ENCODE assay signal across 18 cellular contexts in genomic region chr16:27208809-27209208, GRCh38. TPM values are rescaled to one million over a fixed set of nuclear protein-coding genes. Genes with fewer than 3 reads are reported as not detected.
DNase-seq lines count a peak whose midpoint lies in the region; ATAC-seq and TF ChIP-seq lines count a peak whose summit lies in the region.
"Had no signal": no experiment of that assay in that cellular context is flagged by ENCODE, and none has a peak within 500 bp of the region (broad histone marks: within the 10 kb centered on the region; RNA-seq: fewer than 3 reads in every experiment).

No MANE protein-coding gene starts in this region.

- TF ChIP-seq RAD21 in liver (IDR thresholded peaks at IDR 0.05), result peak; percentile 12 to 20

- ATAC-seq in GM18517 (IDR thresholded peaks at IDR 0.05; ENCODE audit: unreplicated experiment) (no peak), HG03342 (IDR thresholded peaks at IDR 0.05; ENCODE audit: unreplicated experiment) (no peak)
- ATAC-seq: K562 had no signal

- peak overlapping the region; percentile 37 for H3K27ac ChIP-seq in colonic mucosa
- peak overlapping the region; percentile 68 to 84 for H3K27ac ChIP-seq in liver (ENCODE audit: low read depth in 1 of 2, low read length in 2 of 2)
- no peak overlapping the region for H3K27ac ChIP-seq in effector memory CD4-positive, alpha-beta T cell (ENCODE audit: insufficient read depth, low read length, poor library complexity, severe bottlenecking)

- H3K9ac ChIP-seq in colonic mucosa (ENCODE audit: low read depth in 2 of 2, low read length in 2 of 2) (no peak overlapping the region), liver (ENCODE audit: low read depth in 1 of 2, low read length in 2 of 2) (no peak overlapping the region)

- TF ChIP-seq CTCF in colonic mucosa (IDR thresholded peaks at IDR 0.05), result no peak
- TF ChIP-seq CTCF in liver (IDR thresholded peaks at IDR 0.05; ENCODE audit: low read depth, low read length, missing input control), result no peak

- H3K4me3 Mint-ChIP-seq in T-helper 2 cell treated with Interferon-gamma antibody and Interleukin-4, amounts not matched to agents 5 μg/mL and 100 μg/mL, for 36 hours, result no peak overlapping the region

- H3K9me3 Mint-ChIP-seq in T-helper 2 cell treated with Interferon-gamma antibody and Interleukin-4, amounts not matched to agents 5 μg/mL and 100 μg/mL, for 36 hours, result no peaks in the 10 kb centered on the region

- peaks cover 16% of the 10 kb centered on the region for H3K36me3 Mint-ChIP-seq in T-helper 2 cell treated with Interferon-gamma antibody and Interleukin-4, amounts not matched to agents 5 μg/mL and 100 μg/mL, for 36 hours (ENCODE audit: low read depth)

- H3K27me3 ChIP-seq in colonic mucosa, result no peaks in the 10 kb centered on the region
- no peaks in the 10 kb centered on the region for H3K27me3 ChIP-seq in liver (ENCODE audit: control insufficient read depth in 4 of 4, insufficient read depth in 4 of 4, low read length in 3 of 4)
- H3K27me3 ChIP-seq in effector memory CD4-positive, alpha-beta T cell (replicated peaks; ENCODE audit: control insufficient read depth, insufficient read depth, low read length, poor library complexity, severe bottlenecking), result no peaks in the 10 kb centered on the region

- no peaks in the 10 kb centered on the region for H3K36me3 ChIP-seq in colonic mucosa
- peaks cover 0 to 3% (median 3%) of the 10 kb centered on the region in 4 donors for H3K36me3 ChIP-seq in liver (ENCODE audit: control insufficient read depth in 4 of 4, insufficient read depth in 3 of 4, low read depth in 1 of 4, low read length in 3 of 4)
- peaks cover 15% of the 10 kb centered on the region for H3K36me3 ChIP-seq in effector memory CD4-positive, alpha-beta T cell (ENCODE audit: control insufficient read depth, insufficient read depth, low read length)

- no peaks in the 10 kb centered on the region for H3K9me3 ChIP-seq in colonic mucosa
- no peaks in the 10 kb centered on the region for H3K9me3 ChIP-seq in liver (ENCODE audit: control insufficient read depth in 4 of 4, low read length in 3 of 4)
- no peaks in the 10 kb centered on the region for H3K9me3 ChIP-seq in effector memory CD4-positive, alpha-beta T cell (ENCODE audit: control insufficient read depth, low read length)

- WGBS in liver, result 52% methylated on average over 4 of the region's 4 CpGs

- in situ Hi-C loops in Caki2 (cut with HindIII; ENCODE audit: low pct_unique_long_range_greater_than_20kb, low sequenced_read_pairs), result no loop called here

- no peaks in the 10 kb centered on the region for H3K27me3 Mint-ChIP-seq in T-helper 2 cell treated with Interferon-gamma antibody and Interleukin-4, amounts not matched to agents 5 μg/mL and 100 μg/mL, for 36 hours (ENCODE audit: low read depth)

- no peak overlapping the region for H3K27ac Mint-ChIP-seq in T-helper 2 cell treated with Interferon-gamma antibody and Interleukin-4, amounts not matched to agents 5 μg/mL and 100 μg/mL, for 36 hours

- peak; percentile 31 for DNase-seq in Caki2 (ENCODE audit: low read depth)
- DNase-seq in colonic mucosa, result no peak
- DNase-seq in renal cortical epithelial cell (ENCODE audit: low read depth), result peak; percentile 80
- no peak for DNase-seq in effector memory CD4-positive, alpha-beta T cell
- no peak for DNase-seq in T-helper 2 cell treated with Interferon-gamma antibody and Interleukin-4, amounts not matched to agents 5 μg/mL and 100 μg/mL, for 36 hours (ENCODE audit: low spot score)
- DNase-seq: COR-L47, DMS153, NCI-H1436 treated with DMSO at 0.1 percent for 48 hours, NCI-H2029 treated with DMSO at 0.1 percent for 48 hours, NCI-H2171 treated with DMSO at 0.1 percent for 48 hours, NCI-H446 treated with DMSO at 0.1 percent for 48 hours, OCI-M1, RPMI8226, SIG-M5 had no signal

- H3K4me1 ChIP-seq in colonic mucosa (peaks cover 16% of the 10 kb centered on the region), liver (ENCODE audit: control insufficient read depth in 4 of 4, insufficient read depth in 4 of 4, low read length in 3 of 4) (peaks cover 20 to 62% (median 44%) of the 10 kb centered on the region in 4 donors)
- peaks cover 9% of the 10 kb centered on the region for H3K4me1 ChIP-seq in effector memory CD4-positive, alpha-beta T cell (ENCODE audit: control insufficient read depth, insufficient read depth, low read length, poor library complexity, severe bottlenecking)

- H3K4me3 ChIP-seq in colonic mucosa, result no peak overlapping the region
- H3K4me3 ChIP-seq in liver (ENCODE audit: low read depth in 1 of 3, low read length in 3 of 3), result no peak overlapping the region
- H3K4me3 ChIP-seq in effector memory CD4-positive, alpha-beta T cell (ENCODE audit: insufficient read depth, low read depth, low read length, poor library complexity, severe bottlenecking), result no peak overlapping the region
- H3K4me3 ChIP-seq: K562 had no signal

- intact Hi-C loops in colonic mucosa (cut with DNase I), result no loop called here

- H3K4me1 Mint-ChIP-seq in T-helper 2 cell treated with Interferon-gamma antibody and Interleukin-4, amounts not matched to agents 5 μg/mL and 100 μg/mL, for 36 hours (ENCODE audit: low read depth), result peaks cover 16% of the 10 kb centered on the region

TF ChIP-seq in liver, 16 proteins besides CTCF, POLR2A, EP300 and RAD21:
- TF ChIP-seq MAX (IDR thresholded peaks at IDR 0.05) (peak; percentile 62), ZBTB33 (IDR thresholded peaks at IDR 0.05) (peak; percentile 31), GABPA (IDR thresholded peaks at IDR 0.05 in 1 of 2, conservative IDR thresholded peaks at IDR 0.05 in 1 of 2) (no peak), HNF4A (conservative IDR thresholded peaks at IDR 0.05) (peak; percentile 90 to 97), YY1 (IDR thresholded peaks at IDR 0.05) (peak; percentile 60), HNF4G (IDR thresholded peaks at IDR 0.05) (peak; percentile 66), SP1 (IDR thresholded peaks at IDR 0.05) (peak; percentile 70), JUND (IDR thresholded peaks at IDR 0.05) (peak in 1 of 2 donors; percentile 85), RXRA (IDR thresholded peaks at IDR 0.05) (peak; percentile 75 to 95), EGR1 (IDR thresholded peaks at IDR 0.05; ENCODE audit: low read depth in 2 of 2) (no peak), NR2F2 (IDR thresholded peaks at IDR 0.05) (no peak)

RNA-seq across cellular contexts. Expression of gene KDM8, which starts 5.5 kb away (rescaled TPM):
- 3.4 and 6.4 TPM in 2 replicates for total RNA-seq in Caki2 (2014; rRNA removed; shearing (Covaris generic); ENCODE audit: low replicate concordance)
- total RNA-seq in colonic mucosa, result 1 to 10 TPM; 5.2 to 7.1 TPM
- total RNA-seq in liver, result 100 to 1,000 TPM in 1 of 2 donors, 1 to 10 TPM in 1; 4.6 to 198 TPM
- polyA plus RNA-seq in liver, result 10 to 100 TPM; 96.7 to 98.7 TPM
- total RNA-seq in renal cortical epithelial cell, result 0.17 and 4.3 TPM in 2 replicates

RNA-seq across cellular contexts. Expression of gene NSMCE1, which starts 59.8 kb away (rescaled TPM):
- total RNA-seq in Caki2 (2014; rRNA removed; shearing (Covaris generic); ENCODE audit: low replicate concordance), result 47.9 and 57.2 TPM in 2 replicates
- total RNA-seq in colonic mucosa, result 10 to 100 TPM; 37.6 to 58.2 TPM
- 10 to 100 TPM; 16.5 to 16.6 TPM for total RNA-seq in liver
- 10 to 100 TPM; 26.9 to 39.0 TPM for polyA plus RNA-seq in liver
- total RNA-seq in renal cortical epithelial cell, result 72.1 and 94.6 TPM in 2 replicates

Comparison
In these comparisons a context has a peak if more than half of its experiments do, and no peak if none do; other contexts are left out.
1. DNase-seq: peak in Caki2 (single experiment) and renal cortical epithelial cell (single experiment); none in colonic mucosa (single experiment), effector memory CD4-positive, alpha-beta T cell (0 of 3) and T-helper 2 cell treated with Interferon-gamma antibody and Interleukin-4, amounts not matched to agents 5 μg/mL and 100 μg/mL, for 36 hours (single experiment).